ENCODE assay signal across 17 cellular contexts in genomic region chr3:14351617-14352001, GRCh38. TPM values are rescaled to one million over a fixed set of nuclear protein-coding genes. Genes with fewer than 3 reads are reported as not detected.
DNase-seq lines count a peak whose midpoint lies in the region; ATAC-seq, FAIRE-seq and TF ChIP-seq lines count a peak whose summit lies in the region.
"Had no signal": no experiment of that assay in that cellular context is flagged by ENCODE, and none has a peak within 500 bp of the region (broad histone marks: within the 10 kb centered on the region; RNA-seq: fewer than 3 reads in every experiment).

No MANE protein-coding gene starts in this region.

- no peak overlapping the region for H3K27ac ChIP-seq in H9 (ENCODE audit: insufficient read length, low read depth, low read length)
- H3K27ac ChIP-seq in K562 (ENCODE audit: extremely low read depth, low read depth, low read length): peak overlapping the region; percentile 56
- H3K27ac ChIP-seq: A549 had no signal

- no peak overlapping the region for H4K8ac ChIP-seq in H9 (replicated peaks; ENCODE audit: insufficient read length, low read depth, low read length)

- H3K9me3 Mint-ChIP-seq in H9 (no peaks in the 10 kb centered on the region), neural crest cell (no peaks in the 10 kb centered on the region)
- H3K9me3 Mint-ChIP-seq in activated CD4-positive, alpha-beta T cell treated with anti-CD3 and anti-CD28 coated beads, Interleukin-2, amount 10 ng/mL, durations not matched to agents 24 days and 14 days: no peaks in the 10 kb centered on the region

- H3K27me3 ChIP-seq in H9 (ENCODE audit: insufficient read depth, low read length): no peaks in the 10 kb centered on the region
- no peaks in the 10 kb centered on the region for H3K27me3 ChIP-seq in K562 (ENCODE audit: control insufficient read depth in 2 of 2, insufficient read depth in 2 of 2, low read length in 2 of 2)

- no peak overlapping the region for H4K5ac ChIP-seq in H9 (ENCODE audit: insufficient read length, low read depth, low read length)

- H2BK15ac ChIP-seq in H9 (ENCODE audit: low read depth, low read length): no peak overlapping the region

- FAIRE-seq in K562 (lab: Jason Lieb, UNC): no peak
- FAIRE-seq: A549, D721Med had no signal

- no peak overlapping the region for H3K14ac ChIP-seq in H9 (ENCODE audit: insufficient read depth, low read length)

- no peak for TF ChIP-seq EP300 in K562 (IDR thresholded peaks at IDR 0.05; ENCODE audit: low read length)

- H3K4me3 ChIP-seq in K562: no peak overlapping the region
- H3K4me3 ChIP-seq: A549 had no signal

- no CpG with 5 or more reads among the region's 6 CpGs for WGBS in H9 (ENCODE audit: extremely low coverage, insufficient read length, low lambda C conversion rate)
- WGBS in K562 (ENCODE audit: insufficient coverage, low coverage, missing lambda C conversion rate): 46% methylated on average over 6 of the region's 6 CpGs

- H3K36me3 ChIP-seq in K562 (ENCODE audit: control insufficient read depth, insufficient read depth, low read length): no peaks in the 10 kb centered on the region

- H3K27ac Mint-ChIP-seq in H9: peak overlapping the region in 1 of 3 experiments; percentile 85; a peak in 1 of 7 replicates
- peak overlapping the region; percentile 12 for H3K27ac Mint-ChIP-seq in neural crest cell (ENCODE audit: unreplicated experiment)
- no peak overlapping the region for H3K27ac Mint-ChIP-seq in activated CD4-positive, alpha-beta T cell treated with anti-CD3 and anti-CD28 coated beads, Interleukin-2, amount 10 ng/mL, durations not matched to agents 24 days and 14 days
- H3K27ac Mint-ChIP-seq: B cell had no signal

- intact Hi-C loops in K562 (cut with micrococcal nuclease): no loop called here
- intact Hi-C loops in activated CD4-positive, alpha-beta T cell treated with anti-CD3 and anti-CD28 coated beads, Interleukin-2, amount 10 ng/mL, durations not matched to agents 24 days and 14 days (cut with micrococcal nuclease): no loop called here

- H3K4me1 Mint-ChIP-seq in H9: peaks cover 34 to 35% of the 10 kb centered on the region in 2 experiments
- H3K4me1 Mint-ChIP-seq in neural crest cell: peaks cover 5% of the 10 kb centered on the region
- H3K4me1 Mint-ChIP-seq in activated CD4-positive, alpha-beta T cell treated with anti-CD3 and anti-CD28 coated beads, Interleukin-2, amount 10 ng/mL, durations not matched to agents 24 days and 14 days: no peaks in the 10 kb centered on the region
- H3K4me1 Mint-ChIP-seq: B cell had no signal

- no peak overlapping the region for H2BK20ac ChIP-seq in H9 (ENCODE audit: low read depth, low read length, poor library complexity, severe bottlenecking)

- no peak overlapping the region for H3K9ac ChIP-seq in H9 (ENCODE audit: extremely low read depth, insufficient read length, low read length)
- peak overlapping the region; percentile 58 to 80 for H3K9ac ChIP-seq in K562 (ENCODE audit: insufficient read depth in 1 of 2, low read depth in 2 of 2, low read length in 2 of 2)

- no peak overlapping the region for H2BK12ac ChIP-seq in H9 (ENCODE audit: insufficient read length, low read depth, low read length)

- no peak overlapping the region for H2BK5ac ChIP-seq in H9 (ENCODE audit: insufficient read length, low read length)

- H3K56ac ChIP-seq in H9 (ENCODE audit: insufficient read length, low read depth, low read length): no peak overlapping the region

- H3K4me1 ChIP-seq in H9 (ENCODE audit: insufficient read depth, low read length): peaks cover 6% of the 10 kb centered on the region; the same call in 1 of the 2 replicates
- peaks cover 14 to 16% of the 10 kb centered on the region in 2 experiments; a peak in 4 of 5 replicates for H3K4me1 ChIP-seq in K562 (replicated peaks in 1 of 2; ENCODE audit: control insufficient read depth in 2 of 2, insufficient read depth in 2 of 2, low read length in 2 of 2)
- H3K4me1 ChIP-seq: A549 had no signal

- CTCF ChIA-PET in K562 (lab: Yijun Ruan, JAX; ENCODE audit: low intra/inter-chr PET ratio): no interaction called here

- POLR2A ChIA-PET in K562 (lab: Yijun Ruan, JAX): interaction anchor here (0.6 to 1.9 kb wide), 2 partner anchors 11 to 17 kb away, joined by 3 to 7 read pairs; no protein-coding TSS in a partner anchor

- H3K79me2 ChIP-seq in H9 (ENCODE audit: insufficient read depth, low read length) (no peaks in the 10 kb centered on the region), K562 (ENCODE audit: control insufficient read depth, insufficient read depth, low read length) (no peaks in the 10 kb centered on the region)

- no peaks in the 10 kb centered on the region for H3K9me1 ChIP-seq in K562 (ENCODE audit: control insufficient read depth, insufficient read depth, low read length)

- H3K18ac ChIP-seq in H9 (ENCODE audit: insufficient read length, low read depth, low read length): no peak overlapping the region

- no peak overlapping the region for H3T11ph ChIP-seq in H9 (ENCODE audit: low read length)

- H4K91ac ChIP-seq in H9 (ENCODE audit: insufficient read length, low read depth, low read length): no peak overlapping the region

- no peak overlapping the region for H2AK5ac ChIP-seq in H9 (ENCODE audit: insufficient read length, low read length)

- H3K27me3 Mint-ChIP-seq in H9 (ENCODE audit: low read depth): peaks cover 39% of the 10 kb centered on the region
- no peaks in the 10 kb centered on the region for H3K27me3 Mint-ChIP-seq in neural crest cell (ENCODE audit: low read depth)
- peaks cover 3% of the 10 kb centered on the region for H3K27me3 Mint-ChIP-seq in activated CD4-positive, alpha-beta T cell treated with anti-CD3 and anti-CD28 coated beads, Interleukin-2, amount 10 ng/mL, durations not matched to agents 24 days and 14 days

- H2AFZ ChIP-seq in H9 (ENCODE audit: low read length): no peak overlapping the region
- H2AFZ ChIP-seq in K562 (ENCODE audit: low read depth, low read length): peak overlapping the region; percentile 93

- H3K4me3 Mint-ChIP-seq in H9: no peak overlapping the region
- no peak overlapping the region for H3K4me3 Mint-ChIP-seq in neural crest cell
- no peak overlapping the region for H3K4me3 Mint-ChIP-seq in activated CD4-positive, alpha-beta T cell treated with anti-CD3 and anti-CD28 coated beads, Interleukin-2, amount 10 ng/mL, durations not matched to agents 24 days and 14 days
- H3K4me3 Mint-ChIP-seq: B cell had no signal

- no peaks in the 10 kb centered on the region for H3K23me2 ChIP-seq in H9 (ENCODE audit: insufficient read length, low read depth, low read length, poor library complexity, severe bottlenecking)

- H4K20me1 ChIP-seq in H9 (ENCODE audit: control insufficient read depth, insufficient read depth, insufficient read length) (no peaks in the 10 kb centered on the region), K562 (replicated peaks; ENCODE audit: control insufficient read depth, insufficient read depth, low read length) (no peaks in the 10 kb centered on the region)

- no peak for TF ChIP-seq POLR2A in K562 (conservative IDR thresholded peaks at IDR 0.05)

- ATAC-seq in K562: peak; percentile 12
- no peak for ATAC-seq in SK-N-SH treated with all-trans-retinoic acid at 6 μM for 48 hours
- no peak for ATAC-seq in GM21717 (IDR thresholded peaks at IDR 0.05; ENCODE audit: unreplicated experiment)
- ATAC-seq: Right ventricle myocardium inferior had no signal

- in situ Hi-C loops in K562 (cut with MboI): no loop called here

- TF ChIP-seq RAD21 in K562 (CRISPR knock-in tag; conservative IDR thresholded peaks at IDR 0.05 in 1 of 2, IDR thresholded peaks at IDR 0.05 in 1 of 2): no peak

- no peaks in the 10 kb centered on the region for H3K9me3 ChIP-seq in H9 (ENCODE audit: control insufficient read depth, low read depth, low read length)
- H3K9me3 ChIP-seq in K562 (replicated peaks; ENCODE audit: control insufficient read depth, insufficient read depth, low read depth, low read length): no peaks in the 10 kb centered on the region
- H3K9me3 ChIP-seq: A549 had no signal

- H3K4ac ChIP-seq in H9 (ENCODE audit: low read depth, low read length): no peak overlapping the region

- H3K36me3 Mint-ChIP-seq in H9 (ENCODE audit: insufficient read depth in 1 of 3, low read depth in 3 of 3) (no peaks in the 10 kb centered on the region), neural crest cell (ENCODE audit: low read depth) (no peaks in the 10 kb centered on the region)
- H3K36me3 Mint-ChIP-seq in activated CD4-positive, alpha-beta T cell treated with anti-CD3 and anti-CD28 coated beads, Interleukin-2, amount 10 ng/mL, durations not matched to agents 24 days and 14 days (ENCODE audit: low read depth): no peaks in the 10 kb centered on the region

- DNase-seq in H9 (no peak), NCI-H2227 treated with DMSO at 0.1 percent for 48 hours (lab: John Stamatoyannopoulos, UW) (peak; percentile 32), K562 (ENCODE audit: extremely low read depth in 1 of 4, low spot score in 3 of 4) (no peak), neural crest cell (ENCODE audit: low read depth, low spot score) (no peak), EL (no peak)
- no peak for DNase-seq in activated CD4-positive, alpha-beta T cell treated with anti-CD3 and anti-CD28 coated beads, Interleukin-2, amount 10 ng/mL, durations not matched to agents 24 days and 14 days
- DNase-seq: GOT3, NCI-H1105, NCI-H146, NCI-H2029, NCI-H345 had no signal

- TF ChIP-seq CTCF in H9 (conservative IDR thresholded peaks at IDR 0.05) (peak; percentile 18; the same call in 1 of the 3 replicates), K562 (IDR thresholded peaks at IDR 0.05 in 2 of 3, conservative IDR thresholded peaks at IDR 0.05 in 1 of 3; ENCODE audit: insufficient read depth in 2 of 3, low read depth in 1 of 3, low read length in 3 of 3) (no peak), neural crest cell (conservative IDR thresholded peaks at IDR 0.05) (no peak)

- no peaks in the 10 kb centered on the region for H3K79me1 ChIP-seq in H9 (ENCODE audit: insufficient read depth, low read depth, low read length, poor library complexity, severe bottlenecking)

- no peak overlapping the region for H3K23ac ChIP-seq in H9 (ENCODE audit: insufficient read length, low read depth, low read length)

- BruUV-seq in K562 (replicated peaks; lab: Mats Ljungman, UMichigan): no TSS peak

- H2BK120ac ChIP-seq in H9 (ENCODE audit: low read depth, low read length, poor library complexity, severe bottlenecking): no peak overlapping the region

- H3K4me2 ChIP-seq in H9 (ENCODE audit: insufficient read depth, insufficient read length, low read length): no peak overlapping the region
- H3K4me2 ChIP-seq in K562 (ENCODE audit: insufficient read depth, low read length): peak overlapping the region; percentile 79
- H3K4me2 ChIP-seq: A549 had no signal

RNA-seq across cellular contexts. Expression of gene SLC6A6, which starts 50.8 kb away (rescaled TPM):
- total RNA-seq in H9 (2021) (70.8 and 72.6 TPM in 2 replicates), K562 (2014; rRNA removed) (106 and 223 TPM in 2 replicates), K562 (2014; rRNA removed; fragmentation: Illumina TruSeq; extraction: Trizol) (79.6 and 90.2 TPM in 2 replicates), K562 (2015; rRNA removed; fragmentation: Illumina TruSeq; extraction: Trizol) (91.9 and 93.2 TPM in 2 replicates), K562 (2021) (194 and 203 TPM in 2 replicates), neural crest cell (33.8 and 34.6 TPM in 2 replicates)
- total RNA-seq in K562 (2011; cell fraction: chromatin; rRNA removed; ENCODE audit: low replicate concordance): 361 and 756 TPM in 2 replicates
- total RNA-seq in K562 (2011; cell fraction: nucleolus; rRNA removed): 315 and 326 TPM in 2 replicates
- 358 and 388 TPM in 2 replicates for total RNA-seq in K562 (2011; cell fraction: nucleoplasm; rRNA removed)
- polyA plus RNA-seq in K562 (2011; rRNA removed) (71.4 and 100 TPM in 2 replicates), K562 (2014; fragmentation: Illumina TruSeq; extraction: Trizol) (121 and 139 TPM in 2 replicates), K562 (2014; fragmentation: Nextera tagmentation; extraction: Ambion mirVana) (10 to 100 TPM; 12.3 to 14.8 TPM), K562 (2014; rRNA removed) (111 and 129 TPM in 2 replicates)
- polyA plus RNA-seq in K562 (2011; cell fraction: cytosol; rRNA removed): 56.5 and 73.9 TPM in 2 replicates
- polyA plus RNA-seq in K562 (2011; cell fraction: nucleus; rRNA removed): 434 and 457 TPM in 2 replicates
- polyA plus RNA-seq in K562 (2012): 52.3 and 64.9 TPM in 2 replicates
- 75.5 and 106 TPM in 2 replicates for polyA minus RNA-seq in K562 (2011; rRNA and poly(A)+ RNA removed)
- 40.8 and 83.0 TPM in 2 replicates for polyA minus RNA-seq in K562 (2011; cell fraction: cytosol; rRNA and poly(A)+ RNA removed)
- 138 and 192 TPM in 2 replicates for polyA minus RNA-seq in K562 (2011; cell fraction: nucleus; rRNA and poly(A)+ RNA removed)
- total RNA-seq in activated CD4-positive, alpha-beta T cell treated with anti-CD3 and anti-CD28 coated beads, Interleukin-2, amount 10 ng/mL, durations not matched to agents 24 days and 14 days: 53.9 and 63.7 TPM in 2 replicates
